23 cellular contexts compared by ENCODE assay signal in genomic region chr2:135257383-135258090, GRCh38.
DNase-seq lines count a peak whose midpoint lies in the region; ATAC-seq and TF ChIP-seq lines count a peak whose summit lies in the region.
"Had no signal": no experiment of that assay in that cellular context is flagged by ENCODE, and none has a peak within 500 bp of the region (broad histone marks: within the 10 kb centered on the region; RNA-seq: fewer than 3 reads in every experiment).

No MANE protein-coding gene starts in this region.

- TF ChIP-seq CTCF in AG09309 (IDR thresholded peaks at IDR 0.05; ENCODE audit: control insufficient read depth, insufficient read depth, low read depth, low read length, missing control alignments) (no peak), mammary epithelial cell (conservative IDR thresholded peaks at IDR 0.05 in 1 of 2, IDR thresholded peaks at IDR 0.05 in 1 of 2; ENCODE audit: extremely low read depth in 1 of 2, insufficient read depth in 1 of 2, low read depth in 1 of 2, low read length in 2 of 2) (no peak), foreskin fibroblast (IDR thresholded peaks at IDR 0.05; ENCODE audit: low read depth, low read length) (no peak)

- H3K36me3 ChIP-seq in mammary epithelial cell (ENCODE audit: insufficient read depth, low read length): no peaks in the 10 kb centered on the region
- H3K36me3 ChIP-seq: ascending aorta, gastrocnemius medialis, suprapubic skin had no signal

- H3K36me3 Mint-ChIP-seq in stimulated activated effector memory CD8-positive, alpha-beta T cell treated with anti-CD3 and anti-CD28 coated beads, Interleukin-12 subunit alpha, Interleukin-12 subunit beta, amount 100 ng/mL, for 72 hours: no peaks in the 10 kb centered on the region

- no peak for ATAC-seq in stimulated activated effector memory CD8-positive, alpha-beta T cell treated with anti-CD3 and anti-CD28 coated beads, Interleukin-12 subunit alpha, Interleukin-12 subunit beta, amount 100 ng/mL, for 72 hours
- ATAC-seq in HG03439 (IDR thresholded peaks at IDR 0.05; ENCODE audit: unreplicated experiment): no peak
- ATAC-seq: activated CD4-positive, alpha-beta T cell treated with anti-CD3 and anti-CD28 coated beads for 36 hours; activated T-cell treated with anti-CD3 and anti-CD28 coated beads, Interleukin-2, amount 50 U/mL, for 72 hours; CD8-positive, alpha-beta T cell; effector memory CD8-positive, alpha-beta T cell; gastrocnemius medialis; right cardiac atrium had no signal

- no peaks in the 10 kb centered on the region for H3K27me3 ChIP-seq in mammary epithelial cell (ENCODE audit: insufficient read depth, low read length)
- H3K27me3 ChIP-seq: ascending aorta, gastrocnemius medialis, suprapubic skin had no signal

- in situ Hi-C loops in mammary epithelial cell (cut with MboI; ENCODE audit: low sequenced_read_pairs in 2 of 2): no loop called here

- H3K4me3 ChIP-seq in AG09309 (ENCODE audit: control insufficient read depth, low read depth, low read length) (no peak overlapping the region), mammary epithelial cell (replicated peaks in 1 of 3; ENCODE audit: insufficient read depth in 1 of 3, low read depth in 2 of 3, low read length in 3 of 3) (no peak overlapping the region), foreskin fibroblast (ENCODE audit: low read depth in 1 of 2, low read length in 2 of 2) (no peak overlapping the region)
- H3K4me3 ChIP-seq: ascending aorta, gastrocnemius medialis, suprapubic skin had no signal

- H3K4me2 ChIP-seq in mammary epithelial cell (ENCODE audit: insufficient read depth, low read depth, low read length): peak overlapping the region; percentile 35

- H3K4me1 Mint-ChIP-seq in stimulated activated effector memory CD8-positive, alpha-beta T cell treated with anti-CD3 and anti-CD28 coated beads, Interleukin-12 subunit alpha, Interleukin-12 subunit beta, amount 100 ng/mL, for 72 hours: no peaks in the 10 kb centered on the region
- H3K4me1 Mint-ChIP-seq: activated CD4-positive, alpha-beta T cell treated with anti-CD3 and anti-CD28 coated beads for 36 hours had no signal

- H3K4me1 ChIP-seq in mammary epithelial cell (ENCODE audit: insufficient read depth, low read length): peaks cover 27% of the 10 kb centered on the region
- H3K4me1 ChIP-seq: ascending aorta, gastrocnemius medialis, suprapubic skin had no signal

- no peaks in the 10 kb centered on the region for H3K79me2 ChIP-seq in mammary epithelial cell (ENCODE audit: insufficient read depth, low read length)

- CTCF ChIA-PET in mammary epithelial cell (lab: Charles Lee; ENCODE audit: low non-redundant PET): interaction anchor here (0.6 kb wide), 1 partner anchor 260 kb away, joined by 9 read pairs; no protein-coding TSS in a partner anchor

- no peak overlapping the region for H3K4me3 Mint-ChIP-seq in stimulated activated effector memory CD8-positive, alpha-beta T cell treated with anti-CD3 and anti-CD28 coated beads, Interleukin-12 subunit alpha, Interleukin-12 subunit beta, amount 100 ng/mL, for 72 hours
- H3K4me3 Mint-ChIP-seq: activated CD4-positive, alpha-beta T cell treated with anti-CD3 and anti-CD28 coated beads for 36 hours; activated T-cell treated with anti-CD3 and anti-CD28 coated beads, Interleukin-2, amount 50 U/mL, for 72 hours; CD8-positive, alpha-beta T cell; effector memory CD8-positive, alpha-beta T cell; memory B cell had no signal

- dilution Hi-C loops in mammary epithelial cell (cut with HindIII; ENCODE audit: low sequenced_read_pairs): no loop called here

- DNase-seq in AG09309 (ENCODE audit: low read depth): peak; percentile 40
- DNase-seq in HS-5 (ENCODE audit: low read depth): peak; percentile 86
- peak; percentile 89 for DNase-seq in mammary epithelial cell
- DNase-seq in foreskin fibroblast: peak; percentile 72 to 92
- DNase-seq in stimulated activated naive CD4-positive, alpha-beta T cell treated with Interleukin-2 at 50 U/mL for 16 hours (lab: John Stamatoyannopoulos, UW): no peak
- no peak for DNase-seq in T-helper 1 cell
- no peak for DNase-seq in stimulated activated effector memory CD8-positive, alpha-beta T cell treated with anti-CD3 and anti-CD28 coated beads, Interleukin-12 subunit alpha, Interleukin-12 subunit beta, amount 100 ng/mL, for 72 hours (ENCODE audit: low spot score in 2 of 2)
- DNase-seq: activated naive CD4-positive, alpha-beta T cell treated with anti-CD3 and anti-CD28 coated beads, Interleukin-2, amount 50 U/mL, for 16 hours; activated T-cell treated with anti-CD3 and anti-CD28 coated beads, Interleukin-2, amount 50 U/mL, for 72 hours; CD8-positive, alpha-beta T cell; DMS53; effector memory CD8-positive, alpha-beta T cell; gastrocnemius medialis; MM.1S; NCI-H1436 treated with DMSO at 0.1 percent for 48 hours; NCI-H2171; right cardiac atrium; Right ventricle myocardium superior had no signal

- no peaks in the 10 kb centered on the region for H3K9me3 Mint-ChIP-seq in stimulated activated effector memory CD8-positive, alpha-beta T cell treated with anti-CD3 and anti-CD28 coated beads, Interleukin-12 subunit alpha, Interleukin-12 subunit beta, amount 100 ng/mL, for 72 hours
- H3K9me3 Mint-ChIP-seq: activated T-cell treated with anti-CD3 and anti-CD28 coated beads, Interleukin-2, amount 50 U/mL, for 72 hours; CD8-positive, alpha-beta T cell; effector memory CD8-positive, alpha-beta T cell had no signal

- no peak overlapping the region for H3K27ac Mint-ChIP-seq in stimulated activated effector memory CD8-positive, alpha-beta T cell treated with anti-CD3 and anti-CD28 coated beads, Interleukin-12 subunit alpha, Interleukin-12 subunit beta, amount 100 ng/mL, for 72 hours
- H3K27ac Mint-ChIP-seq: activated CD4-positive, alpha-beta T cell treated with anti-CD3 and anti-CD28 coated beads for 36 hours; activated T-cell treated with anti-CD3 and anti-CD28 coated beads, Interleukin-2, amount 50 U/mL, for 72 hours; CD8-positive, alpha-beta T cell; effector memory CD8-positive, alpha-beta T cell; memory B cell had no signal

- intact Hi-C loops in mammary epithelial cell (cut with micrococcal nuclease): loop anchor here (1.0 to 5.0 kb wide), 3 partner anchors 205 to 275 kb away; partner anchors contain the start of genes R3HDM1, RAB3GAP1 and ZRANB3

- H4K20me1 ChIP-seq in mammary epithelial cell (ENCODE audit: insufficient read depth, low read length): peaks cover 2% of the 10 kb centered on the region

- no peaks in the 10 kb centered on the region for H3K9me3 ChIP-seq in mammary epithelial cell (replicated peaks; ENCODE audit: insufficient read depth, low read length)
- H3K9me3 ChIP-seq: ascending aorta, gastrocnemius medialis, suprapubic skin had no signal

- 32% methylated on average over 2 of the region's 2 CpGs for WGBS in mammary epithelial cell (ENCODE audit: low coverage, missing lambda C conversion rate)

- H2AFZ ChIP-seq in mammary epithelial cell (ENCODE audit: low read depth, low read length): no peak overlapping the region

- BruUV-seq in mammary epithelial cell (replicated peaks; lab: Mats Ljungman, UMichigan): no TSS peak

- no peak overlapping the region for H3K9ac ChIP-seq in mammary epithelial cell (ENCODE audit: insufficient read depth, low read length)

- H3K27ac ChIP-seq in mammary epithelial cell (ENCODE audit: insufficient read depth, low read depth, low read length): peak overlapping the region; percentile 83
- H3K27ac ChIP-seq: ascending aorta, gastrocnemius medialis, suprapubic skin had no signal

Comparison
In these comparisons a context has a peak if more than half of its experiments do, and no peak if none do; other contexts are left out.
1. DNase-seq: peak in AG09309 (single experiment), HS-5 (single experiment), mammary epithelial cell (single experiment) and foreskin fibroblast (2 of 2); none in stimulated activated naive CD4-positive, alpha-beta T cell treated with Interleukin-2 at 50 U/mL for 16 hours (single experiment), T-helper 1 cell (0 of 5) and stimulated activated effector memory CD8-positive, alpha-beta T cell treated with anti-CD3 and anti-CD28 coated beads, Interleukin-12 subunit alpha, Interleukin-12 subunit beta, amount 100 ng/mL, for 72 hours (0 of 2).